In genomic region chr11:91350931-91351330, GRCh38 we compare ENCODE assay signal across 21 cellular contexts.
"Had no signal": no experiment of that assay in that cellular context is flagged by ENCODE, and none has a peak within 500 bp of the region (broad histone marks: within the 10 kb centered on the region; RNA-seq: fewer than 3 reads in every experiment).

No MANE protein-coding gene starts in this region.

- H3K4me1 Mint-ChIP-seq: memory B cell, naive B cell, nephron had no signal

- H3K36me3 Mint-ChIP-seq: memory B cell, naive B cell had no signal

- H3K4me3 Mint-ChIP-seq: memory B cell, naive B cell, nephron had no signal

- H3K27me3 Mint-ChIP-seq: memory B cell, naive B cell had no signal

- DNase-seq: effector memory CD4-positive, alpha-beta T cell; heart left ventricle; hypothalamus; kidney; left cardiac atrium; left ventricle myocardium inferior; lower lobe of right lung; midbrain; naive B cell; posterior cingulate gyrus; small intestine; stimulated activated CD4-positive, alpha-beta T cell treated with anti-CD3 and anti-CD28 coated beads, Interleukin-12 subunit alpha, Interleukin-12 subunit beta, amount 100 ng/mL, for 4 hours; stimulated activated naive CD4-positive, alpha-beta T cell; stomach; substantia nigra; transverse colon had no signal

- ATAC-seq: esophagus mucosa, heart left ventricle, left cardiac atrium, lower lobe of right lung had no signal

- H3K27me3 ChIP-seq: heart left ventricle, right atrium auricular region, stomach, transverse colon had no signal

- H3K4me3 ChIP-seq: heart left ventricle, left ventricle myocardium inferior, lower lobe of right lung, right atrium auricular region, stomach, thoracic aorta, transverse colon had no signal

- H3K27ac Mint-ChIP-seq: memory B cell, naive B cell, nephron had no signal

- H3K36me3 ChIP-seq: heart left ventricle, left ventricle myocardium inferior, lower lobe of right lung, right atrium auricular region, stomach, thoracic aorta, transverse colon had no signal
